In genomic region chr17:77571562-77571981, GRCh38 we compare ENCODE assay signal across 7 cellular contexts.
DNase-seq lines count a peak whose midpoint lies in the region; ATAC-seq and TF ChIP-seq lines count a peak whose summit lies in the region.

No MANE protein-coding gene starts in this region.

- no peak for TF ChIP-seq POLR2A in thyroid gland (IDR thresholded peaks at IDR 0.05)

- no peak for TF ChIP-seq CTCF in heart right ventricle (IDR thresholded peaks at IDR 0.05)
- no peak for TF ChIP-seq CTCF in thyroid gland (IDR thresholded peaks at IDR 0.05)

- H3K27ac Mint-ChIP-seq in activated CD4-positive, alpha-beta T cell treated with anti-CD3 and anti-CD28 coated beads, Interleukin-2, amount 10 ng/mL, durations not matched to agents 7 days and 5 days = no peak overlapping the region
- H3K27ac Mint-ChIP-seq in stimulated activated effector memory CD8-positive, alpha-beta T cell treated with anti-CD3 and anti-CD28 coated beads, Interleukin-12 subunit alpha, Interleukin-12 subunit beta, amount 100 ng/mL, for 72 hours = no peak overlapping the region

- peaks cover 49% of the 10 kb centered on the region for H3K27me3 Mint-ChIP-seq in activated CD4-positive, alpha-beta T cell treated with anti-CD3 and anti-CD28 coated beads, Interleukin-2, amount 10 ng/mL, durations not matched to agents 7 days and 5 days

- H3K36me3 ChIP-seq in heart right ventricle = no peaks in the 10 kb centered on the region
- no peaks in the 10 kb centered on the region for H3K36me3 ChIP-seq in thyroid gland

- ATAC-seq in heart right ventricle = peak in 6 of 8 donors; percentile 13 to 69 (median 42)
- no peak for ATAC-seq in stimulated activated effector memory CD8-positive, alpha-beta T cell treated with anti-CD3 and anti-CD28 coated beads, Interleukin-12 subunit alpha, Interleukin-12 subunit beta, amount 100 ng/mL, for 72 hours
- no peak for ATAC-seq in HG02885 (IDR thresholded peaks at IDR 0.05; ENCODE audit: poor library complexity, unreplicated experiment)

- H3K27ac ChIP-seq in heart right ventricle (peak overlapping the region in 1 of 10 donors; percentile 19), thyroid gland (no peak overlapping the region)

- H3K4me1 Mint-ChIP-seq in activated CD4-positive, alpha-beta T cell treated with anti-CD3 and anti-CD28 coated beads, Interleukin-2, amount 10 ng/mL, durations not matched to agents 7 days and 5 days = peaks cover 11% of the 10 kb centered on the region
- peaks cover 6% of the 10 kb centered on the region for H3K4me1 Mint-ChIP-seq in stimulated activated effector memory CD8-positive, alpha-beta T cell treated with anti-CD3 and anti-CD28 coated beads, Interleukin-12 subunit alpha, Interleukin-12 subunit beta, amount 100 ng/mL, for 72 hours

- H3K36me3 Mint-ChIP-seq in activated CD4-positive, alpha-beta T cell treated with anti-CD3 and anti-CD28 coated beads, Interleukin-2, amount 10 ng/mL, durations not matched to agents 7 days and 5 days (ENCODE audit: low read depth) = no peaks in the 10 kb centered on the region
- H3K36me3 Mint-ChIP-seq in stimulated activated effector memory CD8-positive, alpha-beta T cell treated with anti-CD3 and anti-CD28 coated beads, Interleukin-12 subunit alpha, Interleukin-12 subunit beta, amount 100 ng/mL, for 72 hours = no peaks in the 10 kb centered on the region

- intact Hi-C loops in heart right ventricle (cut with DNase I) = no loop called here
- intact Hi-C loops in thyroid gland (cut with DNase I) = no loop called here

- H3K9me3 Mint-ChIP-seq in activated CD4-positive, alpha-beta T cell treated with anti-CD3 and anti-CD28 coated beads, Interleukin-2, amount 10 ng/mL, durations not matched to agents 7 days and 5 days = no peaks in the 10 kb centered on the region
- no peaks in the 10 kb centered on the region for H3K9me3 Mint-ChIP-seq in stimulated activated effector memory CD8-positive, alpha-beta T cell treated with anti-CD3 and anti-CD28 coated beads, Interleukin-12 subunit alpha, Interleukin-12 subunit beta, amount 100 ng/mL, for 72 hours

- H3K4me3 ChIP-seq in heart right ventricle (peak overlapping the region in 8 of 10 donors; percentile 7 to 43 (median 26)), thyroid gland (replicated peaks in 1 of 3) (no peak overlapping the region)

- H3K27me3 ChIP-seq in heart right ventricle (peaks cover 0 to 23% (median 11%) of the 10 kb centered on the region in 7 donors), thyroid gland (no peaks in the 10 kb centered on the region)

- H3K4me1 ChIP-seq in heart right ventricle (peaks cover 0 to 20% (median 15%) of the 10 kb centered on the region in 9 donors), thyroid gland (peaks cover 0 to 7% of the 10 kb centered on the region in 2 donors)

- WGBS in heart right ventricle, 2 donors = 1 to 2% methylated on average over 14 of the region's 14 CpGs
- 40 to 54% methylated on average over 14 of the region's 14 CpGs for WGBS in thyroid gland, 2 donors

- peak overlapping the region; percentile 12 for H3K4me3 Mint-ChIP-seq in activated CD4-positive, alpha-beta T cell treated with anti-CD3 and anti-CD28 coated beads, Interleukin-2, amount 10 ng/mL, durations not matched to agents 7 days and 5 days
- H3K4me3 Mint-ChIP-seq in stimulated activated effector memory CD8-positive, alpha-beta T cell treated with anti-CD3 and anti-CD28 coated beads, Interleukin-12 subunit alpha, Interleukin-12 subunit beta, amount 100 ng/mL, for 72 hours = peak overlapping the region; percentile 27

- DNase-seq in LHCN-M2 (ENCODE audit: low read depth) (peak; percentile 11), heart right ventricle (no peak), thyroid gland (no peak), NCI-H1694 (lab: John Stamatoyannopoulos, UW) (no peak)
- peak; percentile 27 for DNase-seq in activated CD4-positive, alpha-beta T cell treated with anti-CD3 and anti-CD28 coated beads, Interleukin-2, amount 10 ng/mL, durations not matched to agents 7 days and 5 days
- no peak for DNase-seq in stimulated activated effector memory CD8-positive, alpha-beta T cell treated with anti-CD3 and anti-CD28 coated beads, Interleukin-12 subunit alpha, Interleukin-12 subunit beta, amount 100 ng/mL, for 72 hours (ENCODE audit: low spot score in 2 of 2)

- no peaks in the 10 kb centered on the region for H3K9me3 ChIP-seq in heart right ventricle
- H3K9me3 ChIP-seq in thyroid gland = no peaks in the 10 kb centered on the region

- CTCF ChIA-PET in activated CD4-positive, alpha-beta T cell treated with anti-CD3 and anti-CD28 coated beads, Interleukin-2, amount 10 ng/mL, durations not matched to agents 7 days and 5 days (lab: Charles Lee) = interaction anchor here (0.9 kb wide), 1 partner anchor 117 kb away, joined by 3 read pairs; no protein-coding TSS in a partner anchor

- POLR2A ChIA-PET in activated CD4-positive, alpha-beta T cell treated with anti-CD3 and anti-CD28 coated beads, Interleukin-2, amount 10 ng/mL, durations not matched to agents 7 days and 5 days (lab: Charles Lee) = interaction anchor here (0.7 kb wide), 1 partner anchor 183 kb away, joined by 4 read pairs; no protein-coding TSS in a partner anchor

Comparison
In these comparisons a context has a peak if more than half of its experiments do, and no peak if none do; other contexts are left out.
1. DNase-seq: peak in LHCN-M2 (single experiment) and activated CD4-positive, alpha-beta T cell treated with anti-CD3 and anti-CD28 coated beads, Interleukin-2, amount 10 ng/mL, durations not matched to agents 7 days and 5 days (single experiment); none in heart right ventricle (0 of 2), stimulated activated effector memory CD8-positive, alpha-beta T cell treated with anti-CD3 and anti-CD28 coated beads, Interleukin-12 subunit alpha, Interleukin-12 subunit beta, amount 100 ng/mL, for 72 hours (0 of 2), thyroid gland (0 of 2) and NCI-H1694 (single experiment).
2. ATAC-seq: peak in heart right ventricle (6 of 8); none in stimulated activated effector memory CD8-positive, alpha-beta T cell treated with anti-CD3 and anti-CD28 coated beads, Interleukin-12 subunit alpha, Interleukin-12 subunit beta, amount 100 ng/mL, for 72 hours (single experiment) and HG02885 (single experiment).
3. H3K4me3 ChIP-seq: peak in heart right ventricle (8 of 10); none in thyroid gland (0 of 3).